8 cellular contexts compared by ENCODE assay signal in the genomic region with DNA sequence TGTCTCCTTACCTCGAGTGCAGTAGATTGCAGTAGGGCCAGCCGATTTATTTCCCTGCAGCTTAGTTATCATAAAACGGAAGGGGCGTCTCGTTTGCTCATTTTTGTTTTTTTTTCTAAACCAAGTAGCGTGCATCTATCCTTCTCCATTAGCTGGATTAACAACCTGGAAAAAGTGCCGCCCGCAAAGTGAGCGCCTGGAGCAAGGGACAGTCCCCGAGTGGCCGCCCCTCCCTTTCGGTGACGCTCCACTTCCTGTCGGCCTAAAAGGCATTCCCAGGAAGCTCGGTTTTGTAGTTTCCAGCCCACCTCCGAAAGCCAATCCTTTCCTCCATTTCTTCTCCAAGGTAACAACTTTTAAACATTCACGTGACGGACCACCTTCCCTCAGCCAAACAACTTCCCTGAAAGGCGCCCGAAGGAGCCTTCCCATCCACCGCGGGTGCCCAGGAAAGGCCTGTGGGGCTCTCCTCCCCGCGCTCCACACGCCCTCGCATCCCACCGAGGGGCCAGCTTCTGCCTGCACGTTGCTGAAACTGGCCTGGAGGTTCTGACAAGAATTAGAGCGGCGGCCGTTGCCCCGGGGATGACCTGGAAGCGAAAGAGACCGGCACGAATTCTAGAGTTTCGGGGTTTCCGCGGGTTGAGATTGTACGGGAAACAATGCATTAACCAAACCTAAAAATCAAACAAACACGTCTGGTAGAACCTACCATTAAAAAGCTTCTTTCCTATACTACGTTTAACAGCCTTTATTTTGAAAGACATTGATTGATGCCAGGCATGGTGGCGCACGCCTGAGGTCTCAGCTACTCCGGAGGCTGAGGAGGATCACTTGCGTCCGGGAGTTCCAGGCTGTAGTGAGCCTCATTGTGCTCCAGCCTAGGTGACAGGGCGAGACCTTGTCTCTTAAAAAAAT. TPM values are rescaled to one million over a fixed set of nuclear protein-coding genes. Genes with fewer than 3 reads are reported as not detected.
DNase-seq lines count a peak whose midpoint lies in the region; ATAC-seq and TF ChIP-seq lines count a peak whose summit lies in the region.

A gene with protein sequence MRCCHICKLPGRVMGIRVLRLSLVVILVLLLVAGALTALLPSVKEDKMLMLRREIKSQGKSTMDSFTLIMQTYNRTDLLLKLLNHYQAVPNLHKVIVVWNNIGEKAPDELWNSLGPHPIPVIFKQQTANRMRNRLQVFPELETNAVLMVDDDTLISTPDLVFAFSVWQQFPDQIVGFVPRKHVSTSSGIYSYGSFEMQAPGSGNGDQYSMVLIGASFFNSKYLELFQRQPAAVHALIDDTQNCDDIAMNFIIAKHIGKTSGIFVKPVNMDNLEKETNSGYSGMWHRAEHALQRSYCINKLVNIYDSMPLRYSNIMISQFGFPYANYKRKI (minus strand): TSS at position 221 of the 918 bp plus-strand sequence. CDS start 6,085 bp downstream, outside the sequence.

- no peak for TF ChIP-seq CTCF in AG04450 (IDR thresholded peaks at IDR 0.05; ENCODE audit: low read depth, low read length)

- peak; percentile 37 for ATAC-seq in GM18870 (IDR thresholded peaks at IDR 0.05; ENCODE audit: unreplicated experiment)
- peak; percentile 39 for ATAC-seq in HG03139 (IDR thresholded peaks at IDR 0.05; ENCODE audit: unreplicated experiment)
- peak; percentile 8 for ATAC-seq in central memory CD8-positive, alpha-beta T cell (replicated peaks; ENCODE audit: extremely low read depth, poor library complexity, severe bottlenecking)

- DNase-seq in AG04450 (ENCODE audit: low read depth, low spot score), result no peak
- DNase-seq in NCI-H2196 treated with DMSO at 0.1 percent for 48 hours (lab: John Stamatoyannopoulos, UW; ENCODE audit: unreplicated experiment), result peak; percentile 67
- peak; percentile 2 to 32 (median 11) for DNase-seq in activated CD4-positive, CD25-positive, alpha-beta regulatory T cell (lab: John Stamatoyannopoulos, UW)
- DNase-seq in central memory CD8-positive, alpha-beta T cell (ENCODE audit: low spot score in 2 of 2), result peak; percentile 17 to 23
- peak; percentile 79 for DNase-seq in iris pigment epithelial cell (ENCODE audit: low read depth)
- peak; percentile 42 to 73 for DNase-seq in stimulated activated CD4-positive, alpha-beta T cell treated with anti-CD3 and anti-CD28 coated beads, Interleukin-12 subunit alpha, Interleukin-12 subunit beta, amount 100 ng/mL, for 24 hours (ENCODE audit: low read depth in 2 of 2)

- no peaks in the 10 kb centered on the region for H3K27me3 ChIP-seq in AG04450 (ENCODE audit: control insufficient read depth, insufficient read depth, low read length)

- H3K4me1 Mint-ChIP-seq in central memory CD8-positive, alpha-beta T cell, result peaks cover 38% of the 10 kb centered on the region

- H3K9me3 ChIP-seq in AG04450 (ENCODE audit: control insufficient read depth, insufficient read depth, low read length), result peaks cover 4% of the 10 kb centered on the region; the same call in 1 of the 2 replicates

- peak within 1 kb of the TSS; percentile 90 for H3K27ac ChIP-seq in AG04450 (ENCODE audit: low read depth, low read length)

- H3K4me3 ChIP-seq in AG04450 (ENCODE audit: low read depth, low read length), result peak within 1 kb of the TSS; percentile 85

- POLR2A ChIA-PET in AG04450 (lab: Yijun Ruan, JAX), result interaction anchor here (0.5 to 1.2 kb wide), 5 partner anchors 11 to 393 kb away, joined by 3 to 6 read pairs (median 3); no protein-coding TSS in a partner anchor

- peak within 1 kb of the TSS; percentile 100 for H3K27ac Mint-ChIP-seq in central memory CD8-positive, alpha-beta T cell (ENCODE audit: low read depth)

- no peaks in the 10 kb centered on the region for H3K27me3 Mint-ChIP-seq in central memory CD8-positive, alpha-beta T cell

- peak within 1 kb of the TSS; percentile 99 for H3K4me3 Mint-ChIP-seq in central memory CD8-positive, alpha-beta T cell

- peaks cover 31% of the 10 kb centered on the region for H3K36me3 Mint-ChIP-seq in central memory CD8-positive, alpha-beta T cell (ENCODE audit: insufficient read depth)

- H3K9me3 Mint-ChIP-seq in central memory CD8-positive, alpha-beta T cell, result peaks cover 6% of the 10 kb centered on the region

- CTCF ChIA-PET in AG04450 (lab: Charles Lee), result interaction anchor here (1.7 to 3.3 kb wide), 2 partner anchors 27 to 394 kb away, joined by 8 to 15 read pairs; no protein-coding TSS in a partner anchor

RNA-seq across cellular contexts. Expression of the gene that starts here (rescaled TPM):
- polyA plus RNA-seq in AG04450 (2011; rRNA removed), result 53.6 and 78.7 TPM in 2 replicates
- 13.8 and 29.8 TPM in 2 replicates for polyA minus RNA-seq in AG04450 (2011; rRNA and poly(A)+ RNA removed)
